In the genomic region with DNA sequence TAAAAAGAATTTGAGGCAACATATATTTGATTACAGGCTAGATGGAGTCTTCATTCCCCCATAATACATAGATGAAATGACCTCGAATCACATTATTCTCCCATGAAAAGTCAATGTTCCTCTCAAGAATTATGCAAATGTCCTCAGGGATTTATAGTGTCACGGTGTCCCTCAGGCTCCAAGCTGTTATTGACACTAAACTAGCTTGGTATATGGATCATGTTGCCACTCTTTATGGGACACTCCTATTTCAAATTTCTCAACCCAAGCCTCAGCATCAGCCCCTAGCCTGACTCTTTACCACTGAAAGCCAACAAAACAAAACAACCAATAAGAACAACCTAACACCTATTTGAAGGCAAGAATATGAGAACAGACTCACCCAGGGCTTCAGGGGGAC, we compare ENCODE assay signal across 20 cellular contexts.
DNase-seq lines count a peak whose midpoint lies in the region; ATAC-seq, FAIRE-seq and TF ChIP-seq lines count a peak whose summit lies in the region.
"Had no signal": no experiment of that assay in that cellular context is flagged by ENCODE, and none has a peak within 500 bp of the region (broad histone marks: within the 10 kb centered on the region; RNA-seq: fewer than 3 reads in every experiment).

No MANE protein-coding gene starts in this region.

- H3K4me1 ChIP-seq in BE2C, result no peaks in the 10 kb centered on the region
- H3K4me1 ChIP-seq: BLaER1 had no signal

- peak overlapping the region; percentile 80 for H3K4me3 Mint-ChIP-seq in activated CD4-positive, alpha-beta T cell treated with anti-CD3 and anti-CD28 coated beads, Interleukin-2, amount 10 ng/mL, durations not matched to agents 24 days and 14 days
- no peak overlapping the region for H3K4me3 Mint-ChIP-seq in activated CD4-positive, alpha-beta T cell treated with anti-CD3 and anti-CD28 coated beads, Interleukin-2, amount 10 ng/mL, durations not matched to agents 7 days and 5 days
- peak overlapping the region; percentile 50 for H3K4me3 Mint-ChIP-seq in activated T-helper 17 cell treated with anti-CD3 and anti-CD28 coated beads, Interleukin-2, amount 50 U/mL, for 72 hours
- H3K4me3 Mint-ChIP-seq: CD4-positive, alpha-beta memory T cell had no signal

- peaks cover 43% of the 10 kb centered on the region for H3K4me1 Mint-ChIP-seq in activated CD4-positive, alpha-beta T cell treated with anti-CD3 and anti-CD28 coated beads, Interleukin-2, amount 10 ng/mL, durations not matched to agents 24 days and 14 days
- peaks cover 47% of the 10 kb centered on the region for H3K4me1 Mint-ChIP-seq in activated CD4-positive, alpha-beta T cell treated with anti-CD3 and anti-CD28 coated beads, Interleukin-2, amount 10 ng/mL, durations not matched to agents 7 days and 5 days
- H3K4me1 Mint-ChIP-seq in activated T-helper 17 cell treated with anti-CD3 and anti-CD28 coated beads, Interleukin-2, amount 50 U/mL, for 72 hours, result peaks cover 7% of the 10 kb centered on the region

- TF ChIP-seq CTCF in BE2C (IDR thresholded peaks at IDR 0.05; ENCODE audit: low read depth, low read length), result no peak

- H3K9me3 Mint-ChIP-seq in activated CD4-positive, alpha-beta T cell treated with anti-CD3 and anti-CD28 coated beads, Interleukin-2, amount 10 ng/mL, durations not matched to agents 24 days and 14 days, result peaks cover 7% of the 10 kb centered on the region
- no peaks in the 10 kb centered on the region for H3K9me3 Mint-ChIP-seq in activated CD4-positive, alpha-beta T cell treated with anti-CD3 and anti-CD28 coated beads, Interleukin-2, amount 10 ng/mL, durations not matched to agents 7 days and 5 days
- peaks cover 5% of the 10 kb centered on the region for H3K9me3 Mint-ChIP-seq in activated T-helper 17 cell treated with anti-CD3 and anti-CD28 coated beads, Interleukin-2, amount 50 U/mL, for 72 hours

- peaks cover 45% of the 10 kb centered on the region for H3K36me3 Mint-ChIP-seq in activated CD4-positive, alpha-beta T cell treated with anti-CD3 and anti-CD28 coated beads, Interleukin-2, amount 10 ng/mL, durations not matched to agents 24 days and 14 days (ENCODE audit: low read depth)
- peaks cover 3% of the 10 kb centered on the region for H3K36me3 Mint-ChIP-seq in activated CD4-positive, alpha-beta T cell treated with anti-CD3 and anti-CD28 coated beads, Interleukin-2, amount 10 ng/mL, durations not matched to agents 7 days and 5 days (ENCODE audit: low read depth)
- H3K36me3 Mint-ChIP-seq in activated T-helper 17 cell treated with anti-CD3 and anti-CD28 coated beads, Interleukin-2, amount 50 U/mL, for 72 hours (ENCODE audit: low read depth), result peaks cover 26% of the 10 kb centered on the region
- H3K36me3 Mint-ChIP-seq: CD4-positive, alpha-beta memory T cell had no signal

- no peaks in the 10 kb centered on the region for H3K36me3 ChIP-seq in BE2C
- H3K36me3 ChIP-seq: BLaER1 had no signal

- H3K27ac Mint-ChIP-seq in activated CD4-positive, alpha-beta T cell treated with anti-CD3 and anti-CD28 coated beads, Interleukin-2, amount 10 ng/mL, durations not matched to agents 24 days and 14 days, result peak overlapping the region; percentile 72
- H3K27ac Mint-ChIP-seq in activated CD4-positive, alpha-beta T cell treated with anti-CD3 and anti-CD28 coated beads, Interleukin-2, amount 10 ng/mL, durations not matched to agents 7 days and 5 days, result no peak overlapping the region
- H3K27ac Mint-ChIP-seq in activated T-helper 17 cell treated with anti-CD3 and anti-CD28 coated beads, Interleukin-2, amount 50 U/mL, for 72 hours, result no peak overlapping the region
- H3K27ac Mint-ChIP-seq: CD4-positive, alpha-beta memory T cell had no signal

- H3K9me3 ChIP-seq in BE2C, result no peaks in the 10 kb centered on the region
- H3K9me3 ChIP-seq: A549, BLaER1 had no signal

- TF ChIP-seq POLR2A in H54 (IDR thresholded peaks at IDR 0.05; ENCODE audit: low read depth, low read length), result no peak

- H3K4me3 ChIP-seq in BE2C (ENCODE audit: low read depth, low read length), result no peak overlapping the region
- H3K4me3 ChIP-seq: A549, BLaER1, K562 had no signal

- no peaks in the 10 kb centered on the region for H3K27me3 Mint-ChIP-seq in activated CD4-positive, alpha-beta T cell treated with anti-CD3 and anti-CD28 coated beads, Interleukin-2, amount 10 ng/mL, durations not matched to agents 24 days and 14 days
- peaks cover 2% of the 10 kb centered on the region for H3K27me3 Mint-ChIP-seq in activated CD4-positive, alpha-beta T cell treated with anti-CD3 and anti-CD28 coated beads, Interleukin-2, amount 10 ng/mL, durations not matched to agents 7 days and 5 days
- no peaks in the 10 kb centered on the region for H3K27me3 Mint-ChIP-seq in activated T-helper 17 cell treated with anti-CD3 and anti-CD28 coated beads, Interleukin-2, amount 50 U/mL, for 72 hours
- H3K27me3 Mint-ChIP-seq: CD4-positive, alpha-beta memory T cell had no signal

- intact Hi-C loops in activated CD4-positive, alpha-beta T cell treated with anti-CD3 and anti-CD28 coated beads, Interleukin-2, amount 10 ng/mL, durations not matched to agents 24 days and 14 days (cut with micrococcal nuclease), result no loop called here

- DNase-seq in activated CD4-positive, alpha-beta T cell treated with anti-CD3 and anti-CD28 coated beads, Interleukin-2, amount 10 ng/mL, durations not matched to agents 24 days and 14 days, result no peak
- DNase-seq in activated CD4-positive, alpha-beta T cell treated with anti-CD3 and anti-CD28 coated beads, Interleukin-2, amount 10 ng/mL, durations not matched to agents 7 days and 5 days, result no peak
- DNase-seq in H54 (ENCODE audit: insufficient read length, low spot score) (no peak), NCI-H2171 treated with DMSO at 0.1 percent for 48 hours (lab: John Stamatoyannopoulos, UW) (peak; percentile 71), BE2C (no peak), putamen (ENCODE audit: low spot score) (no peak)
- DNase-seq: CD4-positive, alpha-beta memory T cell; DMS153; GF-D8; NCI-H1092 treated with DMSO at 0.1 percent for 48 hours; NCI-H1694 treated with DMSO at 0.1 percent for 48 hours; NCI-H446 treated with DMSO at 0.1 percent for 48 hours; NCI-H774 had no signal

- POLR2A ChIA-PET in activated CD4-positive, alpha-beta T cell treated with anti-CD3 and anti-CD28 coated beads, Interleukin-2, amount 10 ng/mL, durations not matched to agents 7 days and 5 days (lab: Charles Lee), result no interaction called here

- no peak for ATAC-seq in activated T-helper 17 cell treated with anti-CD3 and anti-CD28 coated beads, Interleukin-2, amount 50 U/mL, for 72 hours (replicated peaks)
- ATAC-seq: A549, K562, Right ventricle myocardium inferior had no signal

- H3K27me3 ChIP-seq in BE2C, result no peaks in the 10 kb centered on the region; the same call in 1 of the 2 replicates
- H3K27me3 ChIP-seq: BLaER1 had no signal

- FAIRE-seq in H54 (lab: Jason Lieb, UNC), result peak; percentile 79
- FAIRE-seq: A549, H1, K562, RCC 7860 had no signal

- CTCF ChIA-PET in activated CD4-positive, alpha-beta T cell treated with anti-CD3 and anti-CD28 coated beads, Interleukin-2, amount 10 ng/mL, durations not matched to agents 7 days and 5 days (lab: Charles Lee), result interaction anchor here (1.7 to 2.3 kb wide), 2 partner anchors 9 kb away, joined by 3 to 11 read pairs; no protein-coding TSS in a partner anchor
